In genomic region chr16:7185179-7185578, GRCh38 we compare ENCODE assay signal across 34 cellular contexts.
"Had no signal": no experiment of that assay in that cellular context is flagged by ENCODE, and none has a peak within 500 bp of the region (broad histone marks: within the 10 kb centered on the region; RNA-seq: fewer than 3 reads in every experiment).

No MANE protein-coding gene starts in this region.

- H3K4me2 ChIP-seq: KMS-11 had no signal

- DNase-seq: Karpas-422, Kasumi-1, KBM-7, KG1, MG63, MM.1S, MV-4-11, NCI-H1048, NCI-H1092, NCI-H1092 treated with DMSO at 0.1 percent for 48 hours, NCI-H1105, NCI-H1105 treated with DMSO at 0.1 percent for 48 hours, NCI-H1417, NCI-H1417 treated with DMSO at 0.1 percent for 48 hours, NCI-H1436, NCI-H1436 treated with DMSO at 0.1 percent for 48 hours, NCI-H146, NCI-H1694 treated with DMSO at 0.1 percent for 48 hours, NCI-H187, NCI-H187 treated with DMSO at 0.1 percent for 48 hours, NCI-H1930, NCI-H2029, NCI-H2029 treated with DMSO at 0.1 percent for 48 hours, NCI-H2081, NCI-H2081 treated with DMSO at 0.1 percent for 48 hours, NCI-H2107, NCI-H2171, NCI-H2171 treated with DMSO at 0.1 percent for 48 hours, NCI-H2227 treated with DMSO at 0.1 percent for 48 hours, NCI-H345, NCI-H446, NCI-H446 treated with DMSO at 0.1 percent for 48 hours, NCI-H510A had no signal

- H3K27ac ChIP-seq: KMS-11 had no signal

- H3K9ac ChIP-seq: KMS-11 had no signal

- H3K9me3 ChIP-seq: MG63 had no signal

- H3K36me3 ChIP-seq: MG63 had no signal

- H3K4me3 ChIP-seq: MG63 had no signal

- H3K27me3 ChIP-seq: MG63 had no signal
